In genomic region chr14:99609245-99610117, GRCh38 we compare ENCODE assay signal across 1 cellular context.
TF ChIP-seq lines count a peak whose summit lies in the region.

No MANE protein-coding gene starts in this region.

TF ChIP-seq in HepG2, 621 proteins besides CTCF, POLR2A, EP300 and RAD21 (continues in another document):
- TF ChIP-seq, protein P1, sequence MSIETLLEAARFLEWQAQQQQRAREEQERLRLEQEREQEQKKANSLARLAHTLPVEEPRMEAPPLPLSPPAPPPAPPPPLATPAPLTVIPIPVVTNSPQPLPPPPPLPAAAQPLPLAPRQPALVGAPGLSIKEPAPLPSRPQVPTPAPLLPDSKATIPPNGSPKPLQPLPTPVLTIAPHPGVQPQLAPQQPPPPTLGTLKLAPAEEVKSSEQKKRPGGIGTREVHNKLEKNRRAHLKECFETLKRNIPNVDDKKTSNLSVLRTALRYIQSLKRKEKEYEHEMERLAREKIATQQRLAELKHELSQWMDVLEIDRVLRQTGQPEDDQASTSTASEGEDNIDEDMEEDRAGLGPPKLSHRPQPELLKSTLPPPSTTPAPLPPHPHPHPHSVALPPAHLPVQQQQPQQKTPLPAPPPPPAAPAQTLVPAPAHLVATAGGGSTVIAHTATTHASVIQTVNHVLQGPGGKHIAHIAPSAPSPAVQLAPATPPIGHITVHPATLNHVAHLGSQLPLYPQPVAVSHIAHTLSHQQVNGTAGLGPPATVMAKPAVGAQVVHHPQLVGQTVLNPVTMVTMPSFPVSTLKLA (IDR thresholded peaks at IDR 0.05), result no peak
- TF ChIP-seq CENPT (CRISPR knock-in tag; IDR thresholded peaks at IDR 0.05; ENCODE audit: low read depth), result no peak
- TF ChIP-seq ZFP36L2 (CRISPR knock-in tag; IDR thresholded peaks at IDR 0.05), result no peak
- TF ChIP-seq PRDM10 (CRISPR knock-in tag; IDR thresholded peaks at IDR 0.05; ENCODE audit: low read depth), result peak; percentile 35; the same call in 1 of the 2 replicates
- TF ChIP-seq ZNF263 (CRISPR knock-in tag; IDR thresholded peaks at IDR 0.05), result peak; percentile 86
- TF ChIP-seq ZNF501 (CRISPR knock-in tag; IDR thresholded peaks at IDR 0.05), result no peak
- TF ChIP-seq E2F5 (CRISPR knock-in tag; conservative IDR thresholded peaks at IDR 0.05), result no peak
- TF ChIP-seq XBP1 (CRISPR knock-in tag; IDR thresholded peaks at IDR 0.05), result no peak
- TF ChIP-seq, protein P2, sequence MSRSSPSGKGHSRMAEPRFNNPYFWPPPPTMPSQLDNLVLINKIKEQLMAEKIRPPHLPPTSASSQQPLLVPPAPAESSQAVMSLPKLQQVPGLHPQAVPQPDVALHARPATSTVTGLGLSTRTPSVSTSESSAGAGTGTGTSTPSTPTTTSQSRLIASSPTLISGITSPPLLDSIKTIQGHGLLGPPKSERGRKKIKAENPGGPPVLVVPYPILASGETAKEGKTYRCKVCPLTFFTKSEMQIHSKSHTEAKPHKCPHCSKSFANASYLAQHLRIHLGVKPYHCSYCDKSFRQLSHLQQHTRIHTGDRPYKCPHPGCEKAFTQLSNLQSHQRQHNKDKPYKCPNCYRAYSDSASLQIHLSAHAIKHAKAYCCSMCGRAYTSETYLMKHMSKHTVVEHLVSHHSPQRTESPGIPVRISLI (CRISPR knock-in tag; IDR thresholded peaks at IDR 0.05; ENCODE audit: borderline replicate concordance), result no peak
- 0 out of 2 replicates have a peak, but pooled peaks have one; percentile 37 for TF ChIP-seq ZNF580 (CRISPR knock-in tag; IDR thresholded peaks at IDR 0.05; ENCODE audit: borderline replicate concordance, low read depth)
- TF ChIP-seq DZIP1 (CRISPR knock-in tag; IDR thresholded peaks at IDR 0.05), result no peak
- TF ChIP-seq ZNF709 (CRISPR knock-in tag; IDR thresholded peaks at IDR 0.05), result no peak
- TF ChIP-seq, protein P3, sequence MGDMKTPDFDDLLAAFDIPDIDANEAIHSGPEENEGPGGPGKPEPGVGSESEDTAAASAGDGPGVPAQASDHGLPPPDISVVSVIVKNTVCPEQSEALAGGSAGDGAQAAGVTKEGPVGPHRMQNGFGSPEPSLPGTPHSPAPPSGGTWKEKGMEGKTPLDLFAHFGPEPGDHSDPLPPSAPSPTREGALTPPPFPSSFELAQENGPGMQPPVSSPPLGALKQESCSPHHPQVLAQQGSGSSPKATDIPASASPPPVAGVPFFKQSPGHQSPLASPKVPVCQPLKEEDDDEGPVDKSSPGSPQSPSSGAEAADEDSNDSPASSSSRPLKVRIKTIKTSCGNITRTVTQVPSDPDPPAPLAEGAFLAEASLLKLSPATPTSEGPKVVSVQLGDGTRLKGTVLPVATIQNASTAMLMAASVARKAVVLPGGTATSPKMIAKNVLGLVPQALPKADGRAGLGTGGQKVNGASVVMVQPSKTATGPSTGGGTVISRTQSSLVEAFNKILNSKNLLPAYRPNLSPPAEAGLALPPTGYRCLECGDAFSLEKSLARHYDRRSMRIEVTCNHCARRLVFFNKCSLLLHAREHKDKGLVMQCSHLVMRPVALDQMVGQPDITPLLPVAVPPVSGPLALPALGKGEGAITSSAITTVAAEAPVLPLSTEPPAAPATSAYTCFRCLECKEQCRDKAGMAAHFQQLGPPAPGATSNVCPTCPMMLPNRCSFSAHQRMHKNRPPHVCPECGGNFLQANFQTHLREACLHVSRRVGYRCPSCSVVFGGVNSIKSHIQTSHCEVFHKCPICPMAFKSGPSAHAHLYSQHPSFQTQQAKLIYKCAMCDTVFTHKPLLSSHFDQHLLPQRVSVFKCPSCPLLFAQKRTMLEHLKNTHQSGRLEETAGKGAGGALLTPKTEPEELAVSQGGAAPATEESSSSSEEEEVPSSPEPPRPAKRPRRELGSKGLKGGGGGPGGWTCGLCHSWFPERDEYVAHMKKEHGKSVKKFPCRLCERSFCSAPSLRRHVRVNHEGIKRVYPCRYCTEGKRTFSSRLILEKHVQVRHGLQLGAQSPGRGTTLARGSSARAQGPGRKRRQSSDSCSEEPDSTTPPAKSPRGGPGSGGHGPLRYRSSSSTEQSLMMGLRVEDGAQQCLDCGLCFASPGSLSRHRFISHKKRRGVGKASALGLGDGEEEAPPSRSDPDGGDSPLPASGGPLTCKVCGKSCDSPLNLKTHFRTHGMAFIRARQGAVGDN (CRISPR knock-in tag; IDR thresholded peaks at IDR 0.05), result peak; percentile 36
- TF ChIP-seq, protein P4, sequence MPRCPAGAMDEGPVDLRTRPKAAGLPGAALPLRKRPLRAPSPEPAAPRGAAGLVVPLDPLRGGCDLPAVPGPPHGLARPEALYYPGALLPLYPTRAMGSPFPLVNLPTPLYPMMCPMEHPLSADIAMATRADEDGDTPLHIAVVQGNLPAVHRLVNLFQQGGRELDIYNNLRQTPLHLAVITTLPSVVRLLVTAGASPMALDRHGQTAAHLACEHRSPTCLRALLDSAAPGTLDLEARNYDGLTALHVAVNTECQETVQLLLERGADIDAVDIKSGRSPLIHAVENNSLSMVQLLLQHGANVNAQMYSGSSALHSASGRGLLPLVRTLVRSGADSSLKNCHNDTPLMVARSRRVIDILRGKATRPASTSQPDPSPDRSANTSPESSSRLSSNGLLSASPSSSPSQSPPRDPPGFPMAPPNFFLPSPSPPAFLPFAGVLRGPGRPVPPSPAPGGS (CRISPR knock-in tag; IDR thresholded peaks at IDR 0.05), result no peak
- TF ChIP-seq SRSF1 (optimal IDR thresholded peaks at IDR 0.05; ENCODE audit: low read depth, low read length), result no peak
- TF ChIP-seq ZBTB1 (CRISPR knock-in tag; IDR thresholded peaks at IDR 0.05; ENCODE audit: borderline replicate concordance), result no peak
- TF ChIP-seq HMGA1 (CRISPR knock-in tag; conservative IDR thresholded peaks at IDR 0.05), result no peak
- TF ChIP-seq PAF1 (CRISPR knock-in tag; IDR thresholded peaks at IDR 0.05), result no peak
- no peak for TF ChIP-seq ZNF577 (CRISPR knock-in tag; IDR thresholded peaks at IDR 0.05; ENCODE audit: borderline replicate concordance, low read depth)
- TF ChIP-seq TCF12 (IDR thresholded peaks at IDR 0.05), result no peak
- no peak for TF ChIP-seq TCF12 (CRISPR knock-in tag; IDR thresholded peaks at IDR 0.05)
- TF ChIP-seq ZNF431 (CRISPR knock-in tag; IDR thresholded peaks at IDR 0.05; ENCODE audit: borderline replicate concordance, low read depth), result no peak
- no peak for TF ChIP-seq NFE2L2 (IDR thresholded peaks at IDR 0.05; ENCODE audit: low read length)
- no peak for TF ChIP-seq TRIM22 (IDR thresholded peaks at IDR 0.05)
- no peak for TF ChIP-seq ZNF761 (CRISPR knock-in tag; conservative IDR thresholded peaks at IDR 0.05)
- no peak for TF ChIP-seq KAT2B (IDR thresholded peaks at IDR 0.05; ENCODE audit: borderline replicate concordance, low read depth, low read length)
- no peak for TF ChIP-seq HDAC1 (CRISPR knock-in tag; IDR thresholded peaks at IDR 0.05)
